In the genomic region with DNA sequence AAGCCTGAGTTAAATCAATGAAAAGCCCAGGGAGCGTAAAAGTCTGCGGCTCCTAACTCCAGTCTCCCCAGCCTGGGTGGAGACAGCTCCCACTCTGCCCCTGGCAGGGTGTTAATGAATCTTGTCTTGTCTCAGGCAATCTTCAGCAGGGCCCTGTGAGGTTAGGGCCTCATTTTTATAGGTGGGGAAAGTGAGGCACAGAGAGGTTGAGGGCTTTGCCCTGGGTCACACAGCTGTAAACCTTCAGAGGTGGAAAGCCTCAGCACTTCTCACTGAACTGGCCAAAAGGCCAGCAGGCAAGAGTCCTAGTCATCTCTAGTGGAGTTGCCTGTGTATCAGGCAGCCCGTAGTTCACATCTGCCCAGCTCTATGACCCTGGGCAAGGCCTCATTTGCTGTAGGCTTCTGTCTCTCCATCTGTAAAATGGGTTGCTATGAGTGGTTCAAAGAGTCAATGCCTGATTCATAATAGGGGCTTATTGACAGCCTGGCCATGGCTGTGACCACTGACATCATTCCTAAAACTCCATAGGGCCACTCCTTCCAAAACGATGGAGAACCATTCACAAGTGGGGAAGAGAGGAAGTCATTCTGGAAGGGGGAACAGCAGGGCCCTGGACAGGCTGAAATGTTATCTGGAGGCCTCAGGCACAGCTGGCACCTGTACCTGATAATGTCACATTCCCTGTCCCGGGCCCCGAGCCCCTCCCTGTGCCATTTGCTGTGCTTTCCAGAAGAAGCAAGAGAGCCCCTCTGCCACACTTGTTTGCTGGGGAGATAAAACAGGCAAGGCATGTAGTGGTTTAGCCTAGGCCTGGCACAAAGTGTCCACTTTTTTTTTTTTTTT, we compare ENCODE assay signal across 8 cellular contexts. TPM values are rescaled to one million over a fixed set of nuclear protein-coding genes. Genes with fewer than 3 reads are reported as not detected.
A peak's percentile ranks its signal among the peaks of the same experiment; 100 is the strongest.
DNase-seq lines count a peak whose midpoint lies in the region; ATAC-seq and TF ChIP-seq lines count a peak whose summit lies in the region.

No MANE protein-coding gene starts in this region.

- H3K27me3 Mint-ChIP-seq in activated T-cell treated with anti-CD3 and anti-CD28 coated beads, Interleukin-2, amount 50 U/mL, for 4 hours (ENCODE audit: low read depth) = no peaks in the 10 kb centered on the region
- H3K27me3 Mint-ChIP-seq in brain (peaks cover 6% of the 10 kb centered on the region), mesothelial cell of epicardium (ENCODE audit: low read depth) (peaks cover 4% of the 10 kb centered on the region)

- H3K36me3 ChIP-seq in tibial artery = peaks cover 0 to 29% (median 13%) of the 10 kb centered on the region in 3 donors

- no peaks in the 10 kb centered on the region for H3K9me3 ChIP-seq in tibial artery

- no peaks in the 10 kb centered on the region for H3K27me3 ChIP-seq in tibial artery

- H3K27ac Mint-ChIP-seq in brain (peak overlapping the region; percentile 78 to 91 (median 83)), mesothelial cell of epicardium (peak overlapping the region; percentile 94)

- peak overlapping the region; percentile 93 to 99 for H3K27ac ChIP-seq in tibial artery

- peaks cover 61% of the 10 kb centered on the region for H3K4me1 Mint-ChIP-seq in activated T-cell treated with anti-CD3 and anti-CD28 coated beads, Interleukin-2, amount 50 U/mL, for 4 hours (ENCODE audit: low read depth)
- H3K4me1 Mint-ChIP-seq in brain (peaks cover 41% of the 10 kb centered on the region), mesothelial cell of epicardium (peaks cover 15% of the 10 kb centered on the region)

- ATAC-seq in activated T-cell treated with anti-CD3 and anti-CD28 coated beads, Interleukin-2, amount 50 U/mL, for 4 hours = no peak
- no peak for ATAC-seq in GM18909 (IDR thresholded peaks at IDR 0.05; ENCODE audit: poor library complexity, unreplicated experiment)

- peak overlapping the region; percentile 81 to 91 for H3K4me3 ChIP-seq in tibial artery

- H3K4me1 ChIP-seq in tibial artery = peaks cover 0 to 82% (median 69%) of the 10 kb centered on the region in 4 donors

- H3K4me3 Mint-ChIP-seq in activated T-cell treated with anti-CD3 and anti-CD28 coated beads, Interleukin-2, amount 50 U/mL, for 4 hours = peak overlapping the region; percentile 77
- H3K4me3 Mint-ChIP-seq in brain (peak overlapping the region; percentile 80 to 88 (median 83)), mesothelial cell of epicardium (peak overlapping the region; percentile 72)

- H3K9me3 Mint-ChIP-seq in activated T-cell treated with anti-CD3 and anti-CD28 coated beads, Interleukin-2, amount 50 U/mL, for 4 hours = no peaks in the 10 kb centered on the region
- H3K9me3 Mint-ChIP-seq in brain (no peaks in the 10 kb centered on the region), mesothelial cell of epicardium (no peaks in the 10 kb centered on the region)

- no peak for DNase-seq in activated T-cell treated with anti-CD3 and anti-CD28 coated beads, Interleukin-2, amount 50 U/mL, for 4 hours
- DNase-seq in activated T-cell treated with anti-CD3 and anti-CD28 coated beads, Interleukin-2, amount 50 U/mL, for 1 hour = no peak
- DNase-seq in mesothelial cell of epicardium (ENCODE audit: low spot score in 2 of 2, unreplicated experiment in 2 of 2) (no peak), tibial artery (peak in 1 of 2 donors; percentile 24), iPS-NIHi11 (ENCODE audit: low spot score) (no peak)
- no peak for DNase-seq in activated CD4-positive, alpha-beta T cell treated with anti-CD3 and anti-CD28 coated beads, Interleukin-2, amount 50 U/mL, for 4 hours

- intact Hi-C loops in tibial artery (cut with DNase I; ENCODE audit: low total_unique reads) = no loop called here

- TF ChIP-seq CTCF in brain (conservative IDR thresholded peaks at IDR 0.05) (no peak), mesothelial cell of epicardium (IDR thresholded peaks at IDR 0.05; ENCODE audit: unreplicated experiment) (no peak), tibial artery (IDR thresholded peaks at IDR 0.05) (no peak)

- peaks cover 2% of the 10 kb centered on the region for H3K36me3 Mint-ChIP-seq in activated T-cell treated with anti-CD3 and anti-CD28 coated beads, Interleukin-2, amount 50 U/mL, for 4 hours (ENCODE audit: insufficient read depth)
- no peaks in the 10 kb centered on the region for H3K36me3 Mint-ChIP-seq in brain
- no peaks in the 10 kb centered on the region for H3K36me3 Mint-ChIP-seq in mesothelial cell of epicardium

RNA-seq across cellular contexts. Expression of a gene that starts 6.0 kb away (rescaled TPM):
- 10 to 100 TPM; 14.2 to 17.6 (median 14.8) TPM for total RNA-seq in activated T-cell treated with anti-CD3 and anti-CD28 coated beads, Interleukin-2, amount 50 U/mL, for 4 hours
- 46.8 TPM for polyA plus RNA-seq in brain (ENCODE audit: insufficient read depth, low read depth, low replicate concordance)
- total RNA-seq in mesothelial cell of epicardium = 10.7 to 13.2 TPM (median 11.0 TPM) in 3 replicates

RNA-seq across cellular contexts. Expression of a gene that starts 49.4 kb away (rescaled TPM):
- under 1 TPM in 2 of 3 donors, not detected in 1; 0.79 to 0.82 TPM for total RNA-seq in activated T-cell treated with anti-CD3 and anti-CD28 coated beads, Interleukin-2, amount 50 U/mL, for 4 hours
- polyA plus RNA-seq in brain (ENCODE audit: insufficient read depth, low read depth, low replicate concordance) = not detected
- 0.49 TPM in 1 of 3 replicates, not detected in the others for total RNA-seq in mesothelial cell of epicardium
